Comparison of ENCODE assay signal across 15 cellular contexts in the genomic region with DNA sequence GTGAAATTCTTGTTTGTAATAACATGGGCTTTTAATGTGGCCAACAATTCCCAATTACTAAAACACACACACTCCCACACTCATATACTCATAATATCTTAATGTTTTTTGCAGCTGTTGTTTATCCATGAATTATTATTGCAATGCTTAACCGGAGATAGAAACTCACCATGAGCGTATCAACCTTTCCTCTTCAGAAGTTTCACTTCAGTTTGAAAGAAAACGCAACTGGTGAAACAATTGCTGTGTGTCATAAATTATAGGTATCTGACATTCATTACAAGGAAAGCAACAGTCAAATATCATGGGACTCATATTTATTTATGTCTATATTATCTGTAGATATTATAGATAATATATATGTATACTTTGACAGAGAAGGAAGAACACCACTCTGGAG.
"Had no signal": no experiment of that assay in that cellular context is flagged by ENCODE, and none has a peak within 500 bp of the region (broad histone marks: within the 10 kb centered on the region; RNA-seq: fewer than 3 reads in every experiment).

No MANE protein-coding gene starts in this region.

- H3K4me3 ChIP-seq: esophagus squamous epithelium, gastroesophageal sphincter, left lung, lung had no signal

- H3K27me3 ChIP-seq: esophagus squamous epithelium, gastroesophageal sphincter, left lung had no signal

- H3K9me3 ChIP-seq: esophagus squamous epithelium, gastroesophageal sphincter, left lung had no signal

- ATAC-seq: gastroesophageal sphincter; left lung; naive thymus-derived CD4-positive, alpha-beta T cell; sciatic nerve had no signal

- DNase-seq: esophagus squamous epithelium; foreskin fibroblast; glutamatergic neuron; islet precursor cell; left lung; mesenchymal stem cell; naive thymus-derived CD4-positive, alpha-beta T cell; posterior cingulate gyrus; small intestine; stimulated activated CD4-positive, alpha-beta T cell treated with anti-CD3 and anti-CD28 coated beads, Interleukin-12 subunit alpha, Interleukin-12 subunit beta, amount 100 ng/mL, for 4 hours; stimulated activated naive CD4-positive, alpha-beta T cell treated with Interleukin-2 at 50 U/mL for 16 hours; trophoblast cell had no signal

- H3K4me1 ChIP-seq: esophagus squamous epithelium, left lung had no signal

- H3K27ac ChIP-seq: esophagus squamous epithelium, gastroesophageal sphincter, left lung had no signal

- H3K36me3 ChIP-seq: esophagus squamous epithelium, gastroesophageal sphincter, left lung had no signal
